In genomic region chr2:48434101-48434500, GRCh38 we compare ENCODE assay signal across 1 cellular context.
TF ChIP-seq lines count a peak whose summit lies in the region.

No MANE protein-coding gene starts in this region.

TF ChIP-seq in K562, 482 proteins besides CTCF, POLR2A, EP300 and RAD21 (continued from another document):
- no peak for TF ChIP-seq ZNF318 (IDR thresholded peaks at IDR 0.05; ENCODE audit: borderline replicate concordance in 1 of 2, low read depth in 1 of 2)
- no peak for TF ChIP-seq MCM5 (IDR thresholded peaks at IDR 0.05; ENCODE audit: low read depth)
- no peak for TF ChIP-seq GABPA (tag; conservative IDR thresholded peaks at IDR 0.05; ENCODE audit: low read depth)
- TF ChIP-seq NCOA6 (IDR thresholded peaks at IDR 0.05): no peak
- no peak for TF ChIP-seq TFE3 (CRISPR knock-in tag; IDR thresholded peaks at IDR 0.05)
- TF ChIP-seq DEAF1 (CRISPR knock-in tag; IDR thresholded peaks at IDR 0.05): no peak
- TF ChIP-seq CREB3 (tag; conservative IDR thresholded peaks at IDR 0.05; ENCODE audit: low read depth): no peak
- TF ChIP-seq TCFL5 (CRISPR knock-in tag; conservative IDR thresholded peaks at IDR 0.05): no peak
- no peak for TF ChIP-seq TCF7L2 (IDR thresholded peaks at IDR 0.05; ENCODE audit: low read depth, low read length)
- TF ChIP-seq ZNF133 (CRISPR knock-in tag; IDR thresholded peaks at IDR 0.05): no peak
- TF ChIP-seq TFAP4 (CRISPR knock-in tag; IDR thresholded peaks at IDR 0.05; ENCODE audit: borderline replicate concordance): no peak
- TF ChIP-seq CREM (IDR thresholded peaks at IDR 0.05; ENCODE audit: low read depth): no peak
- no peak for TF ChIP-seq JUND (IDR thresholded peaks at IDR 0.05; ENCODE audit: borderline replicate concordance, low read depth, low read length)
- TF ChIP-seq JUND (tag; IDR thresholded peaks at IDR 0.05; ENCODE audit: borderline replicate concordance, low read depth, low read length): 0 out of 3 replicates have a peak, but pooled peaks have one; percentile 0
- TF ChIP-seq TRIM28 (IDR thresholded peaks at IDR 0.05): no peak
- 0 out of 2 replicates have a peak, but pooled peaks have one; percentile 1 for TF ChIP-seq C11orf30 (IDR thresholded peaks at IDR 0.05; ENCODE audit: low read depth)
- TF ChIP-seq MTA3 (IDR thresholded peaks at IDR 0.05; ENCODE audit: borderline replicate concordance): no peak
- no peak for TF ChIP-seq CCAR2 (IDR thresholded peaks at IDR 0.05; ENCODE audit: low read depth, low read length)
- TF ChIP-seq ATF3 (IDR thresholded peaks at IDR 0.05): no peak
- TF ChIP-seq ATF3 (CRISPR knock-in tag; conservative IDR thresholded peaks at IDR 0.05): no peak
- TF ChIP-seq CBFA2T2 (conservative IDR thresholded peaks at IDR 0.05): no peak
- no peak for TF ChIP-seq BCLAF1 (IDR thresholded peaks at IDR 0.05; ENCODE audit: borderline replicate concordance in 1 of 2, control insufficient read depth in 1 of 2, low read depth in 2 of 2, low read length in 1 of 2)
- no peak for TF ChIP-seq ZNF146 (CRISPR knock-in tag; IDR thresholded peaks at IDR 0.05; ENCODE audit: unreplicated experiment)
- peak; percentile 66 for TF ChIP-seq HMBOX1 (IDR thresholded peaks at IDR 0.05)
- no peak for TF ChIP-seq ZNF518B (CRISPR knock-in tag; IDR thresholded peaks at IDR 0.05)
- TF ChIP-seq ZNF347 (CRISPR knock-in tag; IDR thresholded peaks at IDR 0.05; ENCODE audit: low read depth): no peak
- TF ChIP-seq KLF1 (tag; IDR thresholded peaks at IDR 0.05): no peak
- no peak for TF ChIP-seq ZNF655 (CRISPR knock-in tag; IDR thresholded peaks at IDR 0.05)
- peak; percentile 80 for TF ChIP-seq SPI1 (IDR thresholded peaks at IDR 0.05; ENCODE audit: borderline replicate concordance, low read depth, low read length)
- no peak for TF ChIP-seq CHCHD3 (CRISPR knock-in tag; IDR thresholded peaks at IDR 0.05)
- no peak for TF ChIP-seq ZBTB8A (IDR thresholded peaks at IDR 0.05; ENCODE audit: partially characterized antibody)
- TF ChIP-seq RBFOX2 (IDR thresholded peaks at IDR 0.05; ENCODE audit: low read depth, low read length): no peak
